In genomic region chr13:33070713-33071112, GRCh38 we compare ENCODE assay signal across 1 cellular context.
TF ChIP-seq lines count a peak whose summit lies in the region.

No MANE protein-coding gene starts in this region.

TF ChIP-seq in GM23338, 12 proteins besides CTCF, POLR2A, EP300 and RAD21 (continued from another document):
- TF ChIP-seq, protein P1, sequence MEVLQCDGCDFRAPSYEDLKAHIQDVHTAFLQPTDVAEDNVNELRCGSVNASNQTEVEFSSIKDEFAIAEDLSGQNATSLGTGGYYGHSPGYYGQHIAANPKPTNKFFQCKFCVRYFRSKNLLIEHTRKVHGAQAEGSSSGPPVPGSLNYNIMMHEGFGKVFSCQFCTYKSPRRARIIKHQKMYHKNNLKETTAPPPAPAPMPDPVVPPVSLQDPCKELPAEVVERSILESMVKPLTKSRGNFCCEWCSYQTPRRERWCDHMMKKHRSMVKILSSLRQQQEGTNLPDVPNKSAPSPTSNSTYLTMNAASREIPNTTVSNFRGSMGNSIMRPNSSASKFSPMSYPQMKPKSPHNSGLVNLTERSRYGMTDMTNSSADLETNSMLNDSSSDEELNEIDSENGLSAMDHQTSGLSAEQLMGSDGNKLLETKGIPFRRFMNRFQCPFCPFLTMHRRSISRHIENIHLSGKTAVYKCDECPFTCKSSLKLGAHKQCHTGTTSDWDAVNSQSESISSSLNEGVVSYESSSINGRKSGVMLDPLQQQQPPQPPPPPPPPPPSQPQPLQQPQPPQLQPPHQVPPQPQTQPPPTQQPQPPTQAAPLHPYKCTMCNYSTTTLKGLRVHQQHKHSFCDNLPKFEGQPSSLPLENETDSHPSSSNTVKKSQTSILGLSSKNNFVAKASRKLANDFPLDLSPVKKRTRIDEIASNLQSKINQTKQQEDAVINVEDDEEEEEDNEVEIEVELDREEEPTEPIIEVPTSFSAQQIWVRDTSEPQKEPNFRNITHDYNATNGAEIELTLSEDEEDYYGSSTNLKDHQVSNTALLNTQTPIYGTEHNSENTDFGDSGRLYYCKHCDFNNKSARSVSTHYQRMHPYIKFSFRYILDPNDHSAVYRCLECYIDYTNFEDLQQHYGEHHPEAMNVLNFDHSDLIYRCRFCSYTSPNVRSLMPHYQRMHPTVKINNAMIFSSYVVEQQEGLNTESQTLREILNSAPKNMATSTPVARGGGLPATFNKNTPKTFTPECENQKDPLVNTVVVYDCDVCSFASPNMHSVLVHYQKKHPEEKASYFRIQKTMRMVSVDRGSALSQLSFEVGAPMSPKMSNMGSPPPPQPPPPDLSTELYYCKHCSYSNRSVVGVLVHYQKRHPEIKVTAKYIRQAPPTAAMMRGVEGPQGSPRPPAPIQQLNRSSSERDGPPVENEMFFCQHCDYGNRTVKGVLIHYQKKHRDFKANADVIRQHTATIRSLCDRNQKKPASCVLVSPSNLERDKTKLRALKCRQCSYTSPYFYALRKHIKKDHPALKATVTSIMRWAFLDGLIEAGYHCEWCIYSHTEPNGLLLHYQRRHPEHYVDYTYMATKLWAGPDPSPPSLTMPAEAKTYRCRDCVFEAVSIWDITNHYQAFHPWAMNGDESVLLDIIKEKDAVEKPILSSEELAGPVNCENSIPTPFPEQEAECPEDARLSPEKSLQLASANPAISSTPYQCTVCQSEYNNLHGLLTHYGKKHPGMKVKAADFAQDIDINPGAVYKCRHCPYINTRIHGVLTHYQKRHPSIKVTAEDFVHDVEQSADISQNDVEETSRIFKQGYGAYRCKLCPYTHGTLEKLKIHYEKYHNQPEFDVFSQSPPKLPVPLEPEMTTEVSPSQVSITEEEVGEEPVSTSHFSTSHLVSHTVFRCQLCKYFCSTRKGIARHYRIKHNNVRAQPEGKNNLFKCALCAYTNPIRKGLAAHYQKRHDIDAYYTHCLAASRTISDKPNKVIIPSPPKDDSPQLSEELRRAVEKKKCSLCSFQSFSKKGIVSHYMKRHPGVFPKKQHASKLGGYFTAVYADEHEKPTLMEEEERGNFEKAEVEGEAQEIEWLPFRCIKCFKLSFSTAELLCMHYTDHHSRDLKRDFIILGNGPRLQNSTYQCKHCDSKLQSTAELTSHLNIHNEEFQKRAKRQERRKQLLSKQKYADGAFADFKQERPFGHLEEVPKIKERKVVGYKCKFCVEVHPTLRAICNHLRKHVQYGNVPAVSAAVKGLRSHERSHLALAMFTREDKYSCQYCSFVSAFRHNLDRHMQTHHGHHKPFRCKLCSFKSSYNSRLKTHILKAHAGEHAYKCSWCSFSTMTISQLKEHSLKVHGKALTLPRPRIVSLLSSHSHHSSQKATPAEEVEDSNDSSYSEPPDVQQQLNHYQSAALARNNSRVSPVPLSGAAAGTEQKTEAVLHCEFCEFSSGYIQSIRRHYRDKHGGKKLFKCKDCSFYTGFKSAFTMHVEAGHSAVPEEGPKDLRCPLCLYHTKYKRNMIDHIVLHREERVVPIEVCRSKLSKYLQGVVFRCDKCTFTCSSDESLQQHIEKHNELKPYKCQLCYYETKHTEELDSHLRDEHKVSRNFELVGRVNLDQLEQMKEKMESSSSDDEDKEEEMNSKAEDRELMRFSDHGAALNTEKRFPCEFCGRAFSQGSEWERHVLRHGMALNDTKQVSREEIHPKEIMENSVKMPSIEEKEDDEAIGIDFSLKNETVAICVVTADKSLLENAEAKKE (CRISPR knock-in tag; IDR thresholded peaks at IDR 0.05), result no peak
- no peak for TF ChIP-seq JUNB (IDR thresholded peaks at IDR 0.05; ENCODE audit: unreplicated experiment)
